10 cellular contexts compared by ENCODE assay signal in the genomic region with DNA sequence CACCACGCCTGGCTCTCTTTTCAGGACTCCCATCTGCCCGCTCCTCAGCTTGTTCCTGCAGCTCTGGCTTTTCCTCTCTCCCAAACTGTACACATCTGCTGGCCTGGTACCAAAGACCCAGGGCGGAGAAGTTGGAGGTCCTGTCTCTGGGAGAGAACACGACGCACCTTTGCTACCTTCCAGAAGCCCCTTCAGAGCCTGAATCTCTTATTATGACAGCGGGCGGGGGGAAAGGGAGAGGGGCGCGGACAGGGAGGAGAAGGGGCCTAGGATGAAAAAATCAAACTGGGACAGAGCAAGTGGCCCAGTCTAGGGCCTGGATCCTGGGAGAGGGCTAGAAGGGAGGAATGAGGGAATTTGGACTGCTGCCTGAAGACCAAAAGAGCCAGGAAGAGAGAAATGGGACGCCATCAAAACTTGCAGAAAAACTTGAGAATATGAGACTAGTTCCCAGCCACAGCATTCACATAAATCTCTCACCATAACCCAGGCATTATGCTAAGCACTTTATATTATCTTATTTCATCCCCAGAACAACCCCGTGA. TPM values are rescaled to one million over a fixed set of nuclear protein-coding genes. Genes with fewer than 3 reads are reported as not detected.
DNase-seq lines count a peak whose midpoint lies in the region; ATAC-seq and TF ChIP-seq lines count a peak whose summit lies in the region.
"Had no signal": no experiment of that assay in that cellular context is flagged by ENCODE, and none has a peak within 500 bp of the region (broad histone marks: within the 10 kb centered on the region; RNA-seq: fewer than 3 reads in every experiment).

No MANE protein-coding gene starts in this region.

- peaks cover 62% of the 10 kb centered on the region for H3K4me1 Mint-ChIP-seq in CD4-positive, alpha-beta T cell (ENCODE audit: low read depth)

- H3K27ac ChIP-seq in CD4-positive, alpha-beta T cell (ENCODE audit: low read depth, low read length) = peak overlapping the region; percentile 99
- peak overlapping the region; percentile 98; the same call in 1 of the 2 replicates for H3K27ac ChIP-seq in SJSA1
- H3K27ac ChIP-seq in prostate gland = peak overlapping the region; percentile 100
- H3K27ac ChIP-seq: KMS-11 had no signal

- peaks cover 4% of the 10 kb centered on the region for H3K27me3 Mint-ChIP-seq in CD4-positive, alpha-beta T cell

- no peaks in the 10 kb centered on the region for H3K27me3 ChIP-seq in CD4-positive, alpha-beta T cell (ENCODE audit: control insufficient read depth, insufficient read depth, low read length)
- H3K27me3 ChIP-seq in SJSA1 (replicated peaks) (no peaks in the 10 kb centered on the region), prostate gland (replicated peaks; ENCODE audit: insufficient read depth) (no peaks in the 10 kb centered on the region)

- H3K9me3 Mint-ChIP-seq in CD4-positive, alpha-beta T cell = no peaks in the 10 kb centered on the region

- CTCF ChIA-PET in CD4-positive, alpha-beta T cell (lab: Charles Lee) = interaction anchor here (1.1 to 3.1 kb wide), 3 partner anchors 14 to 16 kb away, joined by 3 to 32 read pairs (median 6); no protein-coding TSS in a partner anchor

- H3K4me3 Mint-ChIP-seq in CD4-positive, alpha-beta T cell = no peak overlapping the region

- POLR2A ChIA-PET in CD4-positive, alpha-beta T cell (lab: Charles Lee) = interaction anchor here (0.7 to 16.4 kb wide), 10 partner anchors 9 to 141 kb away, joined by 4 to 419 read pairs (median 26); a partner anchor contains a TSS

- no peaks in the 10 kb centered on the region for H3K9me3 ChIP-seq in CD4-positive, alpha-beta T cell (ENCODE audit: control insufficient read depth, low read length)
- no peaks in the 10 kb centered on the region for H3K9me3 ChIP-seq in SJSA1 (replicated peaks)
- H3K9me3 ChIP-seq in prostate gland = no peaks in the 10 kb centered on the region

- TF ChIP-seq POLR2A in prostate gland (IDR thresholded peaks at IDR 0.05) = no peak

- H3K4me3 ChIP-seq in SJSA1 (no peak overlapping the region), fibroblast of the aortic adventitia (ENCODE audit: low read depth, low read length) (peak overlapping the region; percentile 80), prostate gland (peak overlapping the region; percentile 71 to 95)

- WGBS in prostate gland = 2% methylated on average over 11 of the region's 11 CpGs

- H3K36me3 ChIP-seq in SJSA1 (peaks cover 30% of the 10 kb centered on the region), prostate gland (peaks cover 5 to 16% of the 10 kb centered on the region in 2 donors)

- no peak for TF ChIP-seq CTCF in CD4-positive, alpha-beta T cell (IDR thresholded peaks at IDR 0.05)
- TF ChIP-seq CTCF in fibroblast of the aortic adventitia (IDR thresholded peaks at IDR 0.05; ENCODE audit: insufficient read depth, low read length) = no peak
- TF ChIP-seq CTCF in prostate gland (IDR thresholded peaks at IDR 0.05) = no peak

- no peak for ATAC-seq in CD4-positive, alpha-beta T cell (ENCODE audit: poor library complexity)
- no peak for ATAC-seq in HG02642 (IDR thresholded peaks at IDR 0.05; ENCODE audit: poor library complexity, unreplicated experiment)
- no peak for ATAC-seq in GM21786 (IDR thresholded peaks at IDR 0.05; ENCODE audit: unreplicated experiment)

- H3K4me1 ChIP-seq in SJSA1 (replicated peaks) = peaks cover 66% of the 10 kb centered on the region
- H3K4me1 ChIP-seq in prostate gland (replicated peaks) = peaks cover 18% of the 10 kb centered on the region

- DNase-seq in CD4-positive, alpha-beta T cell = no peak
- DNase-seq in SJSA1 (ENCODE audit: low read depth in 1 of 2, low spot score in 2 of 2) (no peak), fibroblast of the aortic adventitia (ENCODE audit: low read depth) (peak; percentile 37), prostate gland (ENCODE audit: low spot score) (no peak), DMS153 (lab: John Stamatoyannopoulos, UW) (no peak), GM19240 (ENCODE audit: insufficient read length, low spot score) (no peak)

- H3K27ac Mint-ChIP-seq in CD4-positive, alpha-beta T cell = no peak overlapping the region

- peaks cover 66% of the 10 kb centered on the region for H3K36me3 Mint-ChIP-seq in CD4-positive, alpha-beta T cell (ENCODE audit: low read depth)

- intact Hi-C loops in CD4-positive, alpha-beta T cell (cut with DNase I, micrococcal nuclease) = loop anchor here (5.0 to 10.0 kb wide), 4 partner anchors 93 to 670 kb away; a partner anchor contains a TSS
- intact Hi-C loops in prostate gland (cut with DNase I) = loop anchor here (10.0 kb wide), 1 partner anchor 310 kb away; no protein-coding TSS in a partner anchor

RNA-seq across cellular contexts. Expression of a gene that starts 2.5 kb away (rescaled TPM):
- total RNA-seq in CD4-positive, alpha-beta T cell = 1,000 to 10,000 TPM; 1,723 to 1,794 TPM
- 1.0 and 8.3 TPM in 2 replicates for total RNA-seq in SJSA1 (2014; rRNA removed; shearing (Covaris generic))
- 1.6 and 12.7 TPM in 2 replicates for total RNA-seq in fibroblast of the aortic adventitia (ENCODE audit: low replicate concordance)
- total RNA-seq in prostate gland = 100 to 1,000 TPM; 119 to 142 TPM

RNA-seq across cellular contexts. Expression of a gene that starts 8.1 kb away (rescaled TPM):
- total RNA-seq in CD4-positive, alpha-beta T cell = 100 to 1,000 TPM; 351 to 366 TPM
- 2.9 and 9.7 TPM in 2 replicates for total RNA-seq in SJSA1 (2014; rRNA removed; shearing (Covaris generic))
- total RNA-seq in fibroblast of the aortic adventitia (ENCODE audit: low replicate concordance) (5.2 and 6.0 TPM in 2 replicates), prostate gland (10 to 100 TPM; 34.2 to 65.2 TPM)

RNA-seq across cellular contexts. Expression of a gene that starts 21.5 kb away (rescaled TPM):
- total RNA-seq in CD4-positive, alpha-beta T cell = 10 to 100 TPM; 12.2 to 12.9 TPM
- 11.5 and 15.9 TPM in 2 replicates for total RNA-seq in SJSA1 (2014; rRNA removed; shearing (Covaris generic))
- total RNA-seq in fibroblast of the aortic adventitia (ENCODE audit: low replicate concordance) = 17.3 and 32.7 TPM in 2 replicates
- 10 to 100 TPM in 1 of 2 donors, 1 to 10 TPM in 1; 8.6 to 13.9 TPM for total RNA-seq in prostate gland

RNA-seq across cellular contexts. Expression of a gene that starts 30.8 kb away (rescaled TPM):
- total RNA-seq in CD4-positive, alpha-beta T cell = under 1 TPM; 0.52 to 0.53 TPM
- total RNA-seq in SJSA1 (2014; rRNA removed; shearing (Covaris generic)) = not detected in 2 replicates
- total RNA-seq in fibroblast of the aortic adventitia (ENCODE audit: low replicate concordance) (0.09 TPM in 1 of 2 replicates, not detected in the other), prostate gland (under 1 TPM in 1 of 2 donors, not detected in 1; 0.34 TPM)
- total RNA-seq: subcutaneous adipose tissue had no signal

RNA-seq across cellular contexts. Expression of a gene that starts 35.3 kb away (rescaled TPM):
- total RNA-seq in CD4-positive, alpha-beta T cell = 1 to 10 TPM; 6.1 to 6.4 TPM
- 4.3 and 7.4 TPM in 2 replicates for total RNA-seq in SJSA1 (2014; rRNA removed; shearing (Covaris generic))
- total RNA-seq in fibroblast of the aortic adventitia (ENCODE audit: low replicate concordance) (3.8 and 7.7 TPM in 2 replicates), prostate gland (10 to 100 TPM in 1 of 2 donors, 1 to 10 TPM in 1; 9.6 to 19.1 TPM)

Comparison
In these comparisons a context has a peak if more than half of its experiments do, and no peak if none do; other contexts are left out.
1. RNA of a gene that starts 2.5 kb away (total RNA-seq): 1,723 to 1,794 TPM in CD4-positive, alpha-beta T cell; 119 to 142 TPM in prostate gland, 1.6 to 12.7 TPM in fibroblast of the aortic adventitia and 1.0 to 8.3 TPM in SJSA1; every median in the first group is over 10 times any median in the second.
2. RNA of a gene that starts 8.1 kb away (total RNA-seq): 351 to 366 TPM in CD4-positive, alpha-beta T cell; 34.2 to 65.2 TPM in prostate gland, 5.2 to 6.0 TPM in fibroblast of the aortic adventitia and 2.9 to 9.7 TPM in SJSA1; every median in the first group is over 4 times any median in the second.
3. Peak in every context shown above with its lines, with median percentiles within 50 percentile points of each other: H3K27ac ChIP-seq.